In the genomic region with DNA sequence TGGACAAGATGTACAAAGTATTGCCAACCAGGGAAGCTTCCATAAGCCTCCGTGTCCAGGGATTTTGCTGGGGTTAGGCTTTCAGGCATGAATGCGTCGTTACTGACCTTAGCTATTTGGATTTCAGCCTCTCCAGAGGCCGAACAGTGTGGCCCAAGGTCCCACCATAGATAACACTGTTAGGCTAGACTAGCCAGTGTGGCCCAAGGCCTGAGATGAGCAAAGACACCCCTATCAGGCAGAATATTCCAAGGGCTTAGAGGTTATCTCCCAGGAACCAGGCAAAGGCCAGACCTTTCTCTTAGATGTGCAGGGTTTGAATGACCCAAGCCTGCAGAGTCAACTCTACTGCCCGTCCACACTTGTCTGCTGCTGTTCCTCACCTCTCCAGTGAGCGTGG, we compare ENCODE assay signal across 22 cellular contexts.
DNase-seq lines count a peak whose midpoint lies in the region; TF ChIP-seq lines count a peak whose summit lies in the region.
"Had no signal": no experiment of that assay in that cellular context is flagged by ENCODE, and none has a peak within 500 bp of the region (broad histone marks: within the 10 kb centered on the region; RNA-seq: fewer than 3 reads in every experiment).

No MANE protein-coding gene starts in this region.

- no peaks in the 10 kb centered on the region for H3K36me3 ChIP-seq in BLaER1
- no peaks in the 10 kb centered on the region for H3K36me3 ChIP-seq in sigmoid colon
- no peaks in the 10 kb centered on the region for H3K36me3 ChIP-seq in endodermal cell (ENCODE audit: control insufficient read depth, insufficient read depth, low read length)

- H3K4me2 ChIP-seq in BLaER1, result peak overlapping the region; percentile 31
- H3K4me2 ChIP-seq: KMS-11 had no signal

- TF ChIP-seq CTCF in HFFc6 (IDR thresholded peaks at IDR 0.05), result no peak
- TF ChIP-seq CTCF in glutamatergic neuron (IDR thresholded peaks at IDR 0.05; ENCODE audit: partially characterized antibody, unreplicated experiment), result no peak
- no peak for TF ChIP-seq CTCF in sigmoid colon (IDR thresholded peaks at IDR 0.05)
- TF ChIP-seq CTCF in endodermal cell (conservative IDR thresholded peaks at IDR 0.05), result no peak

- intact Hi-C loops in sigmoid colon (cut with DNase I), result no loop called here

- 93 to 94% methylated on average over 6 of the region's 6 CpGs for WGBS in sigmoid colon, 2 donors
- 93 to 96% methylated on average over 6 of the region's 6 CpGs for WGBS in endodermal cell (ENCODE audit: insufficient coverage in 1 of 2, insufficient read length in 1 of 2), 2 experiments

- no peak for TF ChIP-seq EP300 in sigmoid colon (IDR thresholded peaks at IDR 0.05)

- H3K9me3 Mint-ChIP-seq in HFFc6 (peaks cover 10% of the 10 kb centered on the region), glutamatergic neuron (ENCODE audit: unreplicated experiment) (peaks cover 2% of the 10 kb centered on the region), endodermal cell (peaks cover 15% of the 10 kb centered on the region)

- H3K4me1 Mint-ChIP-seq in HFFc6 (ENCODE audit: low read depth) (peaks cover 29% of the 10 kb centered on the region), glutamatergic neuron (ENCODE audit: low read depth, unreplicated experiment) (peaks cover 6% of the 10 kb centered on the region), endodermal cell (no peaks in the 10 kb centered on the region)
- H3K4me1 Mint-ChIP-seq: CD8-positive, alpha-beta memory T cell had no signal

- H3K36me3 Mint-ChIP-seq in HFFc6 (ENCODE audit: low read depth) (peaks cover 19% of the 10 kb centered on the region), glutamatergic neuron (ENCODE audit: unreplicated experiment) (no peaks in the 10 kb centered on the region), endodermal cell (ENCODE audit: low read depth) (no peaks in the 10 kb centered on the region)
- H3K36me3 Mint-ChIP-seq: CD14-positive monocyte; CD8-positive, alpha-beta memory T cell had no signal

- H3K27me3 ChIP-seq in BLaER1 (no peaks in the 10 kb centered on the region), sigmoid colon (no peaks in the 10 kb centered on the region), endodermal cell (ENCODE audit: control insufficient read depth, insufficient read depth, low read length, poor library complexity, severe bottlenecking) (no peaks in the 10 kb centered on the region)

- peaks cover 17% of the 10 kb centered on the region for H3K9me3 ChIP-seq in BLaER1
- H3K9me3 ChIP-seq in sigmoid colon, result peaks cover 0 to 2% (median 0%) of the 10 kb centered on the region in 4 donors
- H3K9me3 ChIP-seq in endodermal cell (ENCODE audit: control insufficient read depth, low read length), result peaks cover 10% of the 10 kb centered on the region

- DNase-seq in HFFc6 (no peak), glutamatergic neuron (no peak), sigmoid colon (no peak), A172 (ENCODE audit: low spot score) (no peak), endodermal cell (no peak)
- DNase-seq in stimulated activated CD4-positive, alpha-beta T cell treated with anti-CD3 and anti-CD28 coated beads, Interleukin-4, amount 100 ng/mL, for 4 hours, result no peak
- DNase-seq: AML-193; Calu3; CD8-positive, alpha-beta memory T cell; DMS79 treated with DMSO at 0.1 percent for 48 hours; GF-D8; MM.1S; NCI-H1694; NCI-H2029 treated with DMSO at 0.1 percent for 48 hours; NCI-H2227 treated with DMSO at 0.1 percent for 48 hours; NCI-H526 treated with DMSO at 0.1 percent for 48 hours; OCI-M1; SIG-M5 had no signal

- peaks cover 2% of the 10 kb centered on the region for H3K27me3 Mint-ChIP-seq in HFFc6 (ENCODE audit: insufficient read depth)
- H3K27me3 Mint-ChIP-seq in glutamatergic neuron (ENCODE audit: unreplicated experiment), result peaks cover 6% of the 10 kb centered on the region
- peaks cover 2% of the 10 kb centered on the region for H3K27me3 Mint-ChIP-seq in endodermal cell (ENCODE audit: insufficient read depth)

- no peak for TF ChIP-seq POLR2A in sigmoid colon (IDR thresholded peaks at IDR 0.05)

- H3K4me3 ChIP-seq in BLaER1 (no peak overlapping the region), sigmoid colon (no peak overlapping the region), endodermal cell (ENCODE audit: low read length) (no peak overlapping the region)
- H3K4me3 ChIP-seq: SK-N-MC had no signal

- H3K9ac ChIP-seq in BLaER1 (no peak overlapping the region), endodermal cell (ENCODE audit: extremely low read depth, low read length, poor library complexity, severe bottlenecking) (no peak overlapping the region)
- H3K9ac ChIP-seq: KMS-11 had no signal

- no peaks in the 10 kb centered on the region for H4K20me1 ChIP-seq in BLaER1

- no peak overlapping the region for H3K4me3 Mint-ChIP-seq in HFFc6
- no peak overlapping the region for H3K4me3 Mint-ChIP-seq in glutamatergic neuron (ENCODE audit: unreplicated experiment)
- no peak overlapping the region for H3K4me3 Mint-ChIP-seq in endodermal cell
- H3K4me3 Mint-ChIP-seq: CD14-positive monocyte; CD8-positive, alpha-beta memory T cell had no signal

- peaks cover 22% of the 10 kb centered on the region for H3K4me1 ChIP-seq in BLaER1
- H3K4me1 ChIP-seq in sigmoid colon, result peaks cover 0 to 52% (median 31%) of the 10 kb centered on the region in 4 donors
- no peaks in the 10 kb centered on the region for H3K4me1 ChIP-seq in endodermal cell (ENCODE audit: control insufficient read depth, insufficient read depth, low read length)

- H3K27ac ChIP-seq in BLaER1 (peak overlapping the region; percentile 36; the same call in 1 of the 2 replicates), sigmoid colon (peak overlapping the region in 3 of 4 donors; percentile 78 to 88 (median 85)), endodermal cell (ENCODE audit: low read depth, low read length) (no peak overlapping the region)
- H3K27ac ChIP-seq: KMS-11, SK-N-MC had no signal

- H3K27ac Mint-ChIP-seq in HFFc6 (peak overlapping the region; percentile 73; the same call in 1 of the 2 replicates), glutamatergic neuron (ENCODE audit: unreplicated experiment) (peak overlapping the region; percentile 2), endodermal cell (no peak overlapping the region)
- H3K27ac Mint-ChIP-seq: CD14-positive monocyte; CD8-positive, alpha-beta memory T cell had no signal
